In genomic region chr14:24431569-24432258, GRCh38 we compare ENCODE assay signal across 8 cellular contexts. TPM values are rescaled to one million over a fixed set of nuclear protein-coding genes. Genes with fewer than 3 reads are reported as not detected.
DNase-seq lines count a peak whose midpoint lies in the region; ATAC-seq and TF ChIP-seq lines count a peak whose summit lies in the region.

No MANE protein-coding gene starts in this region.

- H3K27me3 ChIP-seq in heart left ventricle (no peaks in the 10 kb centered on the region), psoas muscle (ENCODE audit: insufficient read depth in 3 of 3, low read length in 2 of 3) (no peaks in the 10 kb centered on the region), uterus (no peaks in the 10 kb centered on the region)

- TF ChIP-seq CTCF in GM12874 (IDR thresholded peaks at IDR 0.05; ENCODE audit: insufficient read depth, low read depth, low read length) (peak; percentile 95), heart left ventricle (IDR thresholded peaks at IDR 0.05) (peak; percentile 82 to 96 (median 90)), psoas muscle (IDR thresholded peaks at IDR 0.05) (peak; percentile 82), uterus (IDR thresholded peaks at IDR 0.05) (peak; percentile 84 to 92 (median 90))

- no peak for TF ChIP-seq POLR2A in heart left ventricle (IDR thresholded peaks at IDR 0.05)
- no peak for TF ChIP-seq POLR2A in uterus (IDR thresholded peaks at IDR 0.05)

- H3K4me1 Mint-ChIP-seq in activated naive CD8-positive, alpha-beta T cell treated with anti-CD3 and anti-CD28 coated beads, Interleukin-2, amount 50 U/mL, for 24 hours, result peaks cover 34% of the 10 kb centered on the region

- H3K9me3 Mint-ChIP-seq in activated naive CD8-positive, alpha-beta T cell treated with anti-CD3 and anti-CD28 coated beads, Interleukin-2, amount 50 U/mL, for 24 hours, result no peaks in the 10 kb centered on the region

- peaks cover 25% of the 10 kb centered on the region for H3K36me3 Mint-ChIP-seq in activated naive CD8-positive, alpha-beta T cell treated with anti-CD3 and anti-CD28 coated beads, Interleukin-2, amount 50 U/mL, for 24 hours (ENCODE audit: low read depth)

- no peaks in the 10 kb centered on the region for H3K9me3 ChIP-seq in heart left ventricle
- H3K9me3 ChIP-seq in psoas muscle, result no peaks in the 10 kb centered on the region
- H3K9me3 ChIP-seq in uterus, result no peaks in the 10 kb centered on the region

- peak overlapping the region; percentile 92 for H3K27ac Mint-ChIP-seq in activated naive CD8-positive, alpha-beta T cell treated with anti-CD3 and anti-CD28 coated beads, Interleukin-2, amount 50 U/mL, for 24 hours

- H3K4me3 ChIP-seq in heart left ventricle, result peak overlapping the region in 10 of 12 donors; percentile 61 to 89 (median 82)
- H3K4me3 ChIP-seq in psoas muscle, result peak overlapping the region; percentile 84
- H3K4me3 ChIP-seq in uterus, result no peak overlapping the region

- intact Hi-C loops in heart left ventricle (cut with DNase I), result loop anchor here (1.0 to 10.0 kb wide), 12 partner anchors 64 to 189 kb away; partner anchors contain the start of genes TINF2 (in 7 of the 10), NFATC4 (in 2 of the 10) and ADCY4 (in 1 of the 10)
- intact Hi-C loops in psoas muscle (cut with DNase I), result loop anchor here in 1 of 2 donors (10.0 kb wide), 1 partner anchor 187 kb away; the partner anchor contains the start of gene TINF2
- intact Hi-C loops in uterus (cut with DNase I; ENCODE audit: low total_unique reads), result loop anchor here (5.0 to 10.0 kb wide), 3 partner anchors 64 to 197 kb away; partner anchors contain the start of genes ADCY4, GMPR2, NEDD8 and NFATC4

- 38 to 48% (median 42%) methylated on average over 15 of the region's 15 CpGs for WGBS in heart left ventricle, 4 donors
- WGBS in psoas muscle, 3 donors, result 23 to 34% (median 26%) methylated on average over 14 to 15 of the region's 15 CpGs

- H3K4me3 Mint-ChIP-seq in activated naive CD8-positive, alpha-beta T cell treated with anti-CD3 and anti-CD28 coated beads, Interleukin-2, amount 50 U/mL, for 24 hours, result peak overlapping the region; percentile 89

- H3K27ac ChIP-seq in heart left ventricle, result peak overlapping the region in 11 of 12 donors; percentile 80 to 100 (median 96)
- peak overlapping the region; percentile 98 for H3K27ac ChIP-seq in psoas muscle
- H3K27ac ChIP-seq in uterus, result peak overlapping the region; percentile 85 to 95

- ATAC-seq in HG02759 (IDR thresholded peaks at IDR 0.05; ENCODE audit: unreplicated experiment), result peak; percentile 45
- peak; percentile 64 for ATAC-seq in activated naive CD8-positive, alpha-beta T cell treated with anti-CD3 and anti-CD28 coated beads, Interleukin-2, amount 50 U/mL, for 24 hours
- peak; percentile 60 to 76 (median 66) for ATAC-seq in heart left ventricle
- peak; percentile 75 to 84 (median 82) for ATAC-seq in psoas muscle

- H3K36me3 ChIP-seq in heart left ventricle (peaks cover 0 to 49% (median 43%) of the 10 kb centered on the region in 9 donors), psoas muscle (ENCODE audit: insufficient read depth in 1 of 2, low read depth in 1 of 2) (peaks cover 0 to 55% of the 10 kb centered on the region in 2 donors), uterus (no peaks in the 10 kb centered on the region)

- H3K27me3 Mint-ChIP-seq in activated naive CD8-positive, alpha-beta T cell treated with anti-CD3 and anti-CD28 coated beads, Interleukin-2, amount 50 U/mL, for 24 hours, result no peaks in the 10 kb centered on the region

- peaks cover 3 to 60% (median 39%) of the 10 kb centered on the region in 12 donors for H3K4me1 ChIP-seq in heart left ventricle
- H3K4me1 ChIP-seq in psoas muscle, result peaks cover 23% of the 10 kb centered on the region
- H3K4me1 ChIP-seq in uterus, result peaks cover 0 to 11% of the 10 kb centered on the region in 2 donors

- peak; percentile 66 for DNase-seq in NCI-H128 (lab: John Stamatoyannopoulos, UW; ENCODE audit: unreplicated experiment)
- DNase-seq in SW 1271 (lab: John Stamatoyannopoulos, UW), result peak; percentile 77 to 88
- DNase-seq in activated naive CD8-positive, alpha-beta T cell treated with anti-CD3 and anti-CD28 coated beads, Interleukin-2, amount 50 U/mL, for 24 hours, result peak; percentile 95
- peak; percentile 91 to 95 (median 93) for DNase-seq in heart left ventricle
- peak; percentile 91 to 95 for DNase-seq in psoas muscle
- peak; percentile 88 to 91 for DNase-seq in uterus

RNA-seq across cellular contexts. Expression of gene KHNYN, which starts 2.0 kb away (rescaled TPM):
- total RNA-seq in heart left ventricle (10 to 100 TPM; 16.9 to 33.4 (median 20.1) TPM), psoas muscle (10 to 100 TPM; 25.8 to 44.2 (median 41.3) TPM), uterus (10 to 100 TPM; 16.5 to 88.6 (median 66.1) TPM)
- polyA plus RNA-seq in heart left ventricle (10 to 100 TPM; 15.6 to 34.5 TPM), psoas muscle (10 to 100 TPM; 15.3 to 74.9 (median 35.9) TPM)

RNA-seq across cellular contexts. Expression of gene CBLN3, which starts 2.2 kb away (rescaled TPM):
- 1 to 10 TPM in 5 of 9 donors, under 1 TPM in 4; 0.38 to 4.9 (median 1.0) TPM for total RNA-seq in heart left ventricle
- under 1 TPM; 0.72 to 0.80 TPM for polyA plus RNA-seq in heart left ventricle
- total RNA-seq in psoas muscle, result 1 to 10 TPM in 1 of 4 donors, under 1 TPM in 3; 0.66 to 1.5 (median 0.76) TPM
- polyA plus RNA-seq in psoas muscle, result under 1 TPM; 0.38 to 0.78 (median 0.70) TPM
- 1 to 10 TPM in 3 of 4 donors, not detected in 1; 1.3 to 3.3 (median 3.2) TPM for total RNA-seq in uterus

RNA-seq across cellular contexts. Expression of gene SDR39U1, which starts 10.9 kb away (rescaled TPM):
- total RNA-seq in heart left ventricle (10 to 100 TPM; 58.6 to 74.6 (median 60.5) TPM), psoas muscle (10 to 100 TPM; 55.7 to 75.2 (median 63.8) TPM), uterus (10 to 100 TPM; 12.8 to 87.5 (median 33.0) TPM)
- polyA plus RNA-seq in heart left ventricle (100 to 1,000 TPM in 1 of 2 donors, 10 to 100 TPM in 1; 68.4 to 109 TPM), psoas muscle (100 to 1,000 TPM in 1 of 3 donors, 10 to 100 TPM in 2; 62.9 to 110 (median 63.6) TPM)

RNA-seq across cellular contexts. Expression of gene NYNRIN, which starts 32.9 kb away (rescaled TPM):
- total RNA-seq in heart left ventricle (10 to 100 TPM in 1 of 9 donors, 1 to 10 TPM in 8; 3.7 to 10.0 (median 7.5) TPM), psoas muscle (1 to 10 TPM; 2.1 to 8.0 (median 2.4) TPM), uterus (10 to 100 TPM in 3 of 4 donors, 1 to 10 TPM in 1; 4.9 to 51.1 (median 27.3) TPM)
- polyA plus RNA-seq in heart left ventricle (1 to 10 TPM; 3.6 to 6.7 TPM), psoas muscle (1 to 10 TPM; 1.1 to 1.5 (median 1.2) TPM)

Comparison
In these comparisons a context has a peak if more than half of its experiments do, and no peak if none do; other contexts are left out.
1. H3K4me3 ChIP-seq: peak in heart left ventricle (10 of 12) and psoas muscle (single experiment); none in uterus (0 of 2).
2. Peak in every context shown above with its lines, with median percentiles within 50 percentile points of each other: CTCF ChIP-seq, ATAC-seq, DNase-seq and H3K27ac ChIP-seq.